Comparison of ENCODE assay signal across 2 cellular contexts in genomic region chr19:934197-934840, GRCh38.
TF ChIP-seq lines count a peak whose summit lies in the region.

No MANE protein-coding gene starts in this region.

TF ChIP-seq in SK-N-SH, 30 proteins besides CTCF, POLR2A, EP300 and RAD21 (continued from another document):
- TF ChIP-seq, protein P1, sequence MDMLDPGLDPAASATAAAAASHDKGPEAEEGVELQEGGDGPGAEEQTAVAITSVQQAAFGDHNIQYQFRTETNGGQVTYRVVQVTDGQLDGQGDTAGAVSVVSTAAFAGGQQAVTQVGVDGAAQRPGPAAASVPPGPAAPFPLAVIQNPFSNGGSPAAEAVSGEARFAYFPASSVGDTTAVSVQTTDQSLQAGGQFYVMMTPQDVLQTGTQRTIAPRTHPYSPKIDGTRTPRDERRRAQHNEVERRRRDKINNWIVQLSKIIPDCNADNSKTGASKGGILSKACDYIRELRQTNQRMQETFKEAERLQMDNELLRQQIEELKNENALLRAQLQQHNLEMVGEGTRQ (IDR thresholded peaks at IDR 0.05; ENCODE audit: borderline replicate concordance, low read depth, low read length): no peak
- TF ChIP-seq ELF1 (IDR thresholded peaks at IDR 0.05) (no peak), IRF3 (IDR thresholded peaks at IDR 0.05; ENCODE audit: low read depth, low read length) (no peak), GATA2 (CRISPR knock-in tag; IDR thresholded peaks at IDR 0.05) (no peak), RFX5 (IDR thresholded peaks at IDR 0.05; ENCODE audit: low read length) (no peak), SMC3 (IDR thresholded peaks at IDR 0.05; ENCODE audit: low read depth, low read length) (no peak), TEAD4 (IDR thresholded peaks at IDR 0.05; ENCODE audit: borderline replicate concordance, insufficient read depth) (no peak), FOSL2 (IDR thresholded peaks at IDR 0.05; ENCODE audit: borderline replicate concordance, low read depth) (no peak), PBX3 (IDR thresholded peaks at IDR 0.05) (no peak), TCF12 (IDR thresholded peaks at IDR 0.05) (no peak), CHD2 (IDR thresholded peaks at IDR 0.05; ENCODE audit: low read length, partially characterized antibody) (no peak), FOXJ3 (CRISPR knock-in tag; IDR thresholded peaks at IDR 0.05) (no peak)

TF ChIP-seq in SK-N-SH treated with all-trans-retinoic acid at 6 μM for 48 hours, 23 proteins besides CTCF, POLR2A, EP300 and RAD21 (continued from another document):
- TF ChIP-seq, protein P2, sequence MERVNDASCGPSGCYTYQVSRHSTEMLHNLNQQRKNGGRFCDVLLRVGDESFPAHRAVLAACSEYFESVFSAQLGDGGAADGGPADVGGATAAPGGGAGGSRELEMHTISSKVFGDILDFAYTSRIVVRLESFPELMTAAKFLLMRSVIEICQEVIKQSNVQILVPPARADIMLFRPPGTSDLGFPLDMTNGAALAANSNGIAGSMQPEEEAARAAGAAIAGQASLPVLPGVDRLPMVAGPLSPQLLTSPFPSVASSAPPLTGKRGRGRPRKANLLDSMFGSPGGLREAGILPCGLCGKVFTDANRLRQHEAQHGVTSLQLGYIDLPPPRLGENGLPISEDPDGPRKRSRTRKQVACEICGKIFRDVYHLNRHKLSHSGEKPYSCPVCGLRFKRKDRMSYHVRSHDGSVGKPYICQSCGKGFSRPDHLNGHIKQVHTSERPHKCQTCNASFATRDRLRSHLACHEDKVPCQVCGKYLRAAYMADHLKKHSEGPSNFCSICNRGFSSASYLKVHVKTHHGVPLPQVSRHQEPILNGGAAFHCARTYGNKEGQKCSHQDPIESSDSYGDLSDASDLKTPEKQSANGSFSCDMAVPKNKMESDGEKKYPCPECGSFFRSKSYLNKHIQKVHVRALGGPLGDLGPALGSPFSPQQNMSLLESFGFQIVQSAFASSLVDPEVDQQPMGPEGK (CRISPR knock-in tag; IDR thresholded peaks at IDR 0.05; ENCODE audit: borderline replicate concordance): no peak
TF ChIP-seq in SK-N-SH treated with all-trans-retinoic acid at 6 μM for 48 hours: peak in this region for 0.
